In genomic region chr9:137025120-137025966, GRCh38 we compare ENCODE assay signal across 10 cellular contexts. TPM values are rescaled to one million over a fixed set of nuclear protein-coding genes. Genes with fewer than 3 reads are reported as not detected.
DNase-seq lines count a peak whose midpoint lies in the region; ATAC-seq, FAIRE-seq and TF ChIP-seq lines count a peak whose summit lies in the region.
"Had no signal": no experiment of that assay in that cellular context is flagged by ENCODE, and none has a peak within 500 bp of the region (broad histone marks: within the 10 kb centered on the region; RNA-seq: fewer than 3 reads in every experiment).

No MANE protein-coding gene starts in this region.

- in situ Hi-C loops in HepG2 (cut with HindIII; ENCODE audit: extremely low pct_ligation_motif_present, low pct_unique_long_range_greater_than_20kb) = no loop called here

- ATAC-seq in HepG2 = no peak
- no peak for ATAC-seq in GM19455 (IDR thresholded peaks at IDR 0.05; ENCODE audit: unreplicated experiment)
- ATAC-seq in HG03196 (IDR thresholded peaks at IDR 0.05; ENCODE audit: unreplicated experiment) = no peak
- ATAC-seq: CD8-positive, alpha-beta T cell had no signal

- H3K4me1 ChIP-seq in BLaER1 (peaks cover 56% of the 10 kb centered on the region), HepG2 (ENCODE audit: insufficient read depth, low read length) (peaks cover 81% of the 10 kb centered on the region)

- no peaks in the 10 kb centered on the region for H3K79me2 ChIP-seq in HepG2 (ENCODE audit: insufficient read depth, low read length)

- 69% methylated on average over 5 of the region's 32 CpGs for WGBS in HepG2 (ENCODE audit: low lambda C conversion rate)

- POLR2A ChIA-PET in HepG2 (lab: Yijun Ruan, JAX) = interaction anchor here (1.4 kb wide), 1 partner anchor 9 kb away, joined by 3 read pairs; no protein-coding TSS in a partner anchor

- FAIRE-seq in HepG2 (lab: Jason Lieb, UNC) = no peak

- no peak for TF ChIP-seq RAD21 in HepG2 (CRISPR knock-in tag; IDR thresholded peaks at IDR 0.05)

- no peak for TF ChIP-seq CTCF in HepG2 (CRISPR knock-in tag; IDR thresholded peaks at IDR 0.05)

- H3K9ac ChIP-seq in BLaER1 (no peak overlapping the region), HepG2 (ENCODE audit: insufficient read depth, low read depth, low read length) (no peak overlapping the region)

- H3K27ac ChIP-seq in BLaER1 = no peak overlapping the region
- H3K27ac ChIP-seq in HepG2 (ENCODE audit: extremely low read length, insufficient read depth, low read length) = no peak overlapping the region

- TF ChIP-seq POLR2A in HepG2 (IDR thresholded peaks at IDR 0.05; ENCODE audit: insufficient read depth in 1 of 2, low read depth in 2 of 2, low read length in 2 of 2) = no peak

- no peak for TF ChIP-seq EP300 in HepG2 (IDR thresholded peaks at IDR 0.05; ENCODE audit: low read depth in 2 of 2, low read length in 2 of 2)
- TF ChIP-seq EP300 in HepG2 (CRISPR knock-in tag; IDR thresholded peaks at IDR 0.05; ENCODE audit: borderline replicate concordance) = no peak

- intact Hi-C loops in HepG2 (cut with micrococcal nuclease; ENCODE audit: unreplicated experiment) = no loop called here

- H3K9me3 ChIP-seq in BLaER1 (no peaks in the 10 kb centered on the region), HepG2 (ENCODE audit: low read length) (no peaks in the 10 kb centered on the region)

- no TSS peak for BruUV-seq in HepG2 (replicated peaks; lab: Mats Ljungman, UMichigan)

- H2AFZ ChIP-seq in HepG2 (ENCODE audit: low read length) = no peak overlapping the region

- H3K4me2 ChIP-seq in BLaER1 (peak overlapping the region; percentile 94), HepG2 (ENCODE audit: low read depth, low read length) (peak overlapping the region; percentile 23; the same call in 1 of the 2 replicates)

- H3K27me3 ChIP-seq in BLaER1 (no peaks in the 10 kb centered on the region), HepG2 (ENCODE audit: control insufficient read depth in 1 of 2, insufficient read depth in 2 of 2, low read length in 2 of 2) (peaks cover 0 to 14% of the 10 kb centered on the region in 2 experiments; a peak in 2 of 5 replicates)

- H3K4me3 ChIP-seq in BLaER1 (no peak overlapping the region), HepG2 (replicated peaks in 1 of 3; ENCODE audit: insufficient read depth in 1 of 3, low read depth in 2 of 3, low read length in 3 of 3) (no peak overlapping the region; a peak in 1 of 6 replicates)

- H4K20me1 ChIP-seq in BLaER1 = peaks cover 48% of the 10 kb centered on the region
- H4K20me1 ChIP-seq in HepG2 (ENCODE audit: insufficient read depth, low read length) = no peaks in the 10 kb centered on the region

- CTCF ChIA-PET in HepG2 (lab: Yijun Ruan, JAX; ENCODE audit: low intra/inter-chr PET ratio, low total read pairs) = no interaction called here

- H3K36me3 ChIP-seq in BLaER1 (peaks cover 26% of the 10 kb centered on the region), HepG2 (replicated peaks in 1 of 2; ENCODE audit: control insufficient read depth in 1 of 2, insufficient read depth in 2 of 2, low read length in 2 of 2) (no peaks in the 10 kb centered on the region)

- DNase-seq in NCI-H1092 treated with DMSO at 0.1 percent for 48 hours (lab: John Stamatoyannopoulos, UW) (peak; percentile 21), SK-N-DZ (ENCODE audit: low spot score) (peak; percentile 72), HepG2 (ENCODE audit: low spot score) (peak; percentile 52), EL (no peak)
- DNase-seq in effector CD8-positive, alpha-beta T cell (lab: John Stamatoyannopoulos, UW) = no peak

RNA-seq across cellular contexts. Expression of gene ABCA2, which starts 2.7 kb away (rescaled TPM):
- polyA plus RNA-seq in SK-N-DZ (2014; cell fraction: cytosol; rRNA removed) = 13.0 and 16.4 TPM in 2 replicates
- 89.2 and 146 TPM in 2 replicates for polyA plus RNA-seq in SK-N-DZ (2014; cell fraction: nucleus; rRNA removed)
- 0.72 and 2.9 TPM in 2 replicates for total RNA-seq in HepG2 (2016; rRNA removed; fragmentation: Illumina TruSeq; extraction: Trizol)
- total RNA-seq in HepG2 (2016; cell fraction: cytosol; rRNA removed; fragmentation: Illumina TruSeq; extraction: Trizol; ENCODE audit: low read depth) = 0.35 and 1.1 TPM in 2 replicates
- total RNA-seq in HepG2 (2016; cell fraction: insoluble cytoplasmic fraction; rRNA removed; fragmentation: Illumina TruSeq; extraction: Trizol) = 1.1 and 2.6 TPM in 2 replicates
- total RNA-seq in HepG2 (2016; cell fraction: membrane; rRNA removed; fragmentation: Illumina TruSeq; extraction: Trizol) = 0.96 and 1.1 TPM in 2 replicates
- total RNA-seq in HepG2 (2016; cell fraction: nucleus; rRNA removed; fragmentation: Illumina TruSeq; extraction: Trizol) = 5.7 and 7.0 TPM in 2 replicates
- 19.2 and 21.0 TPM in 2 replicates for polyA plus RNA-seq in HepG2 (2011; rRNA removed)
- 8.6 and 13.3 TPM in 2 replicates for polyA plus RNA-seq in HepG2 (2011; cell fraction: cytosol; rRNA removed)
- 246 and 388 TPM in 2 replicates for polyA plus RNA-seq in HepG2 (2011; cell fraction: nucleus; rRNA removed)
- polyA plus RNA-seq in HepG2 (2012) = 22.2 and 22.7 TPM in 2 replicates
- polyA plus RNA-seq in HepG2 (2016; cell fraction: cytosol; fragmentation: Illumina TruSeq; extraction: Trizol; ENCODE audit: low read depth) = 0.33 and 0.37 TPM in 2 replicates
- polyA plus RNA-seq in HepG2 (2016; cell fraction: insoluble cytoplasmic fraction; fragmentation: Illumina TruSeq; extraction: Trizol; ENCODE audit: low read depth) = 0.39 and 1.4 TPM in 2 replicates
- 0.64 and 0.73 TPM in 2 replicates for polyA plus RNA-seq in HepG2 (2016; cell fraction: membrane; fragmentation: Illumina TruSeq; extraction: Trizol; ENCODE audit: low read depth)
- polyA plus RNA-seq in HepG2 (2016; cell fraction: nucleus; fragmentation: Illumina TruSeq; extraction: Trizol; ENCODE audit: insufficient read depth, low read depth) = 15.6 and 16.5 TPM in 2 replicates
- 35.7 and 56.6 TPM in 2 replicates for polyA minus RNA-seq in HepG2 (2011; rRNA and poly(A)+ RNA removed; ENCODE audit: low replicate concordance)
- polyA minus RNA-seq in HepG2 (2011; cell fraction: cytosol; rRNA and poly(A)+ RNA removed) = 7.6 and 10.1 TPM in 2 replicates
- 20.8 and 28.6 TPM in 2 replicates for polyA minus RNA-seq in HepG2 (2011; cell fraction: nucleus; rRNA and poly(A)+ RNA removed)

RNA-seq across cellular contexts. Expression of gene FUT7, which starts 6.5 kb away (rescaled TPM):
- polyA plus RNA-seq in SK-N-DZ (2014; cell fraction: cytosol; rRNA removed) = 0.22 TPM in 1 of 2 replicates, not detected in the other
- polyA plus RNA-seq in SK-N-DZ (2014; cell fraction: nucleus; rRNA removed) = 0.15 TPM in 2 replicates
- not detected in 2 replicates for total RNA-seq in HepG2 (2016; rRNA removed; fragmentation: Illumina TruSeq; extraction: Trizol)
- total RNA-seq in HepG2 (2016; cell fraction: cytosol; rRNA removed; fragmentation: Illumina TruSeq; extraction: Trizol; ENCODE audit: low read depth) = not detected in 2 replicates
- total RNA-seq in HepG2 (2016; cell fraction: insoluble cytoplasmic fraction; rRNA removed; fragmentation: Illumina TruSeq; extraction: Trizol) = not detected in 2 replicates
- not detected in 2 replicates for total RNA-seq in HepG2 (2016; cell fraction: membrane; rRNA removed; fragmentation: Illumina TruSeq; extraction: Trizol)
- not detected in 2 replicates for total RNA-seq in HepG2 (2016; cell fraction: nucleus; rRNA removed; fragmentation: Illumina TruSeq; extraction: Trizol)
- polyA plus RNA-seq in HepG2 (2011; rRNA removed) = 0.05 TPM in 1 of 2 replicates, not detected in the other
- 0.05 TPM in 1 of 2 replicates, not detected in the other for polyA plus RNA-seq in HepG2 (2011; cell fraction: cytosol; rRNA removed)
- not detected in 2 replicates for polyA plus RNA-seq in HepG2 (2011; cell fraction: nucleus; rRNA removed)
- polyA plus RNA-seq in HepG2 (2012) = not detected in 2 replicates
- polyA plus RNA-seq in HepG2 (2016; cell fraction: cytosol; fragmentation: Illumina TruSeq; extraction: Trizol; ENCODE audit: low read depth) = not detected in 2 replicates
- polyA plus RNA-seq in HepG2 (2016; cell fraction: insoluble cytoplasmic fraction; fragmentation: Illumina TruSeq; extraction: Trizol; ENCODE audit: low read depth) = not detected in 2 replicates
- polyA plus RNA-seq in HepG2 (2016; cell fraction: membrane; fragmentation: Illumina TruSeq; extraction: Trizol; ENCODE audit: low read depth) = not detected in 2 replicates
- polyA plus RNA-seq in HepG2 (2016; cell fraction: nucleus; fragmentation: Illumina TruSeq; extraction: Trizol; ENCODE audit: insufficient read depth, low read depth) = not detected in 2 replicates
- 0.07 TPM in 1 of 2 replicates, not detected in the other for polyA minus RNA-seq in HepG2 (2011; rRNA and poly(A)+ RNA removed; ENCODE audit: low replicate concordance)
- not detected in 2 replicates for polyA minus RNA-seq in HepG2 (2011; cell fraction: cytosol; rRNA and poly(A)+ RNA removed)
- polyA minus RNA-seq in HepG2 (2011; cell fraction: nucleus; rRNA and poly(A)+ RNA removed) = not detected in 2 replicates
- total RNA-seq: M059J had no signal

RNA-seq across cellular contexts. Expression of gene NPDC1, which starts 20.6 kb away (rescaled TPM):
- 34.3 and 47.9 TPM in 2 replicates for polyA plus RNA-seq in SK-N-DZ (2014; cell fraction: cytosol; rRNA removed)
- 420 and 583 TPM in 2 replicates for polyA plus RNA-seq in SK-N-DZ (2014; cell fraction: nucleus; rRNA removed)
- total RNA-seq in HepG2 (2016; rRNA removed; fragmentation: Illumina TruSeq; extraction: Trizol) = 0.63 and 0.84 TPM in 2 replicates
- 1.2 TPM in 1 of 2 replicates, not detected in the other for total RNA-seq in HepG2 (2016; cell fraction: cytosol; rRNA removed; fragmentation: Illumina TruSeq; extraction: Trizol; ENCODE audit: low read depth)
- 0.65 and 1.7 TPM in 2 replicates for total RNA-seq in HepG2 (2016; cell fraction: insoluble cytoplasmic fraction; rRNA removed; fragmentation: Illumina TruSeq; extraction: Trizol)
- total RNA-seq in HepG2 (2016; cell fraction: membrane; rRNA removed; fragmentation: Illumina TruSeq; extraction: Trizol) = 0.59 and 0.79 TPM in 2 replicates
- 2.7 and 4.8 TPM in 2 replicates for total RNA-seq in HepG2 (2016; cell fraction: nucleus; rRNA removed; fragmentation: Illumina TruSeq; extraction: Trizol)
- polyA plus RNA-seq in HepG2 (2011; rRNA removed) = 5.4 and 7.0 TPM in 2 replicates
- 1.7 and 3.4 TPM in 2 replicates for polyA plus RNA-seq in HepG2 (2011; cell fraction: cytosol; rRNA removed)
- polyA plus RNA-seq in HepG2 (2011; cell fraction: nucleus; rRNA removed) = 93.3 and 114 TPM in 2 replicates
- polyA plus RNA-seq in HepG2 (2012) = 4.5 and 8.4 TPM in 2 replicates
- polyA plus RNA-seq in HepG2 (2016; cell fraction: cytosol; fragmentation: Illumina TruSeq; extraction: Trizol; ENCODE audit: low read depth) = 1.00 and 1.1 TPM in 2 replicates
- 0.67 and 1.8 TPM in 2 replicates for polyA plus RNA-seq in HepG2 (2016; cell fraction: insoluble cytoplasmic fraction; fragmentation: Illumina TruSeq; extraction: Trizol; ENCODE audit: low read depth)
- 1.1 and 1.5 TPM in 2 replicates for polyA plus RNA-seq in HepG2 (2016; cell fraction: membrane; fragmentation: Illumina TruSeq; extraction: Trizol; ENCODE audit: low read depth)
- 9.8 and 12.2 TPM in 2 replicates for polyA plus RNA-seq in HepG2 (2016; cell fraction: nucleus; fragmentation: Illumina TruSeq; extraction: Trizol; ENCODE audit: insufficient read depth, low read depth)
- polyA minus RNA-seq in HepG2 (2011; rRNA and poly(A)+ RNA removed; ENCODE audit: low replicate concordance) = 1.9 and 12.5 TPM in 2 replicates
- 2.9 and 3.0 TPM in 2 replicates for polyA minus RNA-seq in HepG2 (2011; cell fraction: cytosol; rRNA and poly(A)+ RNA removed)
- polyA minus RNA-seq in HepG2 (2011; cell fraction: nucleus; rRNA and poly(A)+ RNA removed) = 3.9 and 4.2 TPM in 2 replicates

RNA-seq across cellular contexts. Expression of gene ENTPD2, which starts 28.5 kb away (rescaled TPM):
- polyA plus RNA-seq in SK-N-DZ (2014; cell fraction: cytosol; rRNA removed) = not detected in 2 replicates
- 1.2 TPM in 1 of 2 replicates, not detected in the other for polyA plus RNA-seq in SK-N-DZ (2014; cell fraction: nucleus; rRNA removed)
- total RNA-seq in HepG2 (2016; rRNA removed; fragmentation: Illumina TruSeq; extraction: Trizol) = 0.87 and 0.95 TPM in 2 replicates
- 0.61 and 0.88 TPM in 2 replicates for total RNA-seq in HepG2 (2016; cell fraction: cytosol; rRNA removed; fragmentation: Illumina TruSeq; extraction: Trizol; ENCODE audit: low read depth)
- total RNA-seq in HepG2 (2016; cell fraction: insoluble cytoplasmic fraction; rRNA removed; fragmentation: Illumina TruSeq; extraction: Trizol) = 0.74 and 0.82 TPM in 2 replicates
- total RNA-seq in HepG2 (2016; cell fraction: membrane; rRNA removed; fragmentation: Illumina TruSeq; extraction: Trizol) = 0.69 and 0.71 TPM in 2 replicates
- 3.4 and 3.6 TPM in 2 replicates for total RNA-seq in HepG2 (2016; cell fraction: nucleus; rRNA removed; fragmentation: Illumina TruSeq; extraction: Trizol)
- 3.2 and 4.1 TPM in 2 replicates for polyA plus RNA-seq in HepG2 (2011; rRNA removed)
- polyA plus RNA-seq in HepG2 (2011; cell fraction: cytosol; rRNA removed) = 2.1 and 3.2 TPM in 2 replicates
- 41.8 and 49.4 TPM in 2 replicates for polyA plus RNA-seq in HepG2 (2011; cell fraction: nucleus; rRNA removed)
- polyA plus RNA-seq in HepG2 (2012) = 21.3 and 23.9 TPM in 2 replicates
- 1.5 and 1.8 TPM in 2 replicates for polyA plus RNA-seq in HepG2 (2016; cell fraction: cytosol; fragmentation: Illumina TruSeq; extraction: Trizol; ENCODE audit: low read depth)
- 2.3 and 2.8 TPM in 2 replicates for polyA plus RNA-seq in HepG2 (2016; cell fraction: insoluble cytoplasmic fraction; fragmentation: Illumina TruSeq; extraction: Trizol; ENCODE audit: low read depth)
- 2.2 and 2.6 TPM in 2 replicates for polyA plus RNA-seq in HepG2 (2016; cell fraction: membrane; fragmentation: Illumina TruSeq; extraction: Trizol; ENCODE audit: low read depth)
- 12.9 and 17.3 TPM in 2 replicates for polyA plus RNA-seq in HepG2 (2016; cell fraction: nucleus; fragmentation: Illumina TruSeq; extraction: Trizol; ENCODE audit: insufficient read depth, low read depth)
- 8.8 TPM in 1 of 2 replicates, not detected in the other for polyA minus RNA-seq in HepG2 (2011; rRNA and poly(A)+ RNA removed; ENCODE audit: low replicate concordance)
- polyA minus RNA-seq in HepG2 (2011; cell fraction: cytosol; rRNA and poly(A)+ RNA removed) = 9.0 and 9.2 TPM in 2 replicates
- polyA minus RNA-seq in HepG2 (2011; cell fraction: nucleus; rRNA and poly(A)+ RNA removed) = 5.5 and 6.4 TPM in 2 replicates
- total RNA-seq: CD8-positive, alpha-beta T cell; M059J had no signal

RNA-seq across cellular contexts. Expression of gene CLIC3, which starts 29.0 kb away (rescaled TPM):
- not detected in 2 replicates for polyA plus RNA-seq in SK-N-DZ (2014; cell fraction: cytosol; rRNA removed)
- not detected in 2 replicates for polyA plus RNA-seq in SK-N-DZ (2014; cell fraction: nucleus; rRNA removed)
- total RNA-seq in HepG2 (2016; rRNA removed; fragmentation: Illumina TruSeq; extraction: Trizol) = 0.34 and 0.51 TPM in 2 replicates
- total RNA-seq in HepG2 (2016; cell fraction: cytosol; rRNA removed; fragmentation: Illumina TruSeq; extraction: Trizol; ENCODE audit: low read depth) = 0.35 and 0.40 TPM in 2 replicates
- total RNA-seq in HepG2 (2016; cell fraction: insoluble cytoplasmic fraction; rRNA removed; fragmentation: Illumina TruSeq; extraction: Trizol) = 0.43 and 0.58 TPM in 2 replicates
- total RNA-seq in HepG2 (2016; cell fraction: membrane; rRNA removed; fragmentation: Illumina TruSeq; extraction: Trizol) = 0.19 and 0.62 TPM in 2 replicates
- total RNA-seq in HepG2 (2016; cell fraction: nucleus; rRNA removed; fragmentation: Illumina TruSeq; extraction: Trizol) = 0.56 TPM in 1 of 2 replicates, not detected in the other
- 1.5 and 1.6 TPM in 2 replicates for polyA plus RNA-seq in HepG2 (2011; rRNA removed)
- polyA plus RNA-seq in HepG2 (2011; cell fraction: cytosol; rRNA removed) = 1.5 and 3.0 TPM in 2 replicates
- polyA plus RNA-seq in HepG2 (2011; cell fraction: nucleus; rRNA removed) = 2.6 and 3.8 TPM in 2 replicates
- 0.47 and 1.5 TPM in 2 replicates for polyA plus RNA-seq in HepG2 (2012)
- polyA plus RNA-seq in HepG2 (2016; cell fraction: cytosol; fragmentation: Illumina TruSeq; extraction: Trizol; ENCODE audit: low read depth) = 0.97 and 1.4 TPM in 2 replicates
- 0.32 and 0.41 TPM in 2 replicates for polyA plus RNA-seq in HepG2 (2016; cell fraction: insoluble cytoplasmic fraction; fragmentation: Illumina TruSeq; extraction: Trizol; ENCODE audit: low read depth)
- 0.56 and 0.76 TPM in 2 replicates for polyA plus RNA-seq in HepG2 (2016; cell fraction: membrane; fragmentation: Illumina TruSeq; extraction: Trizol; ENCODE audit: low read depth)
- polyA plus RNA-seq in HepG2 (2016; cell fraction: nucleus; fragmentation: Illumina TruSeq; extraction: Trizol; ENCODE audit: insufficient read depth, low read depth) = 0.97 and 1.2 TPM in 2 replicates
- polyA minus RNA-seq in HepG2 (2011; rRNA and poly(A)+ RNA removed; ENCODE audit: low replicate concordance) = 0.78 and 9.4 TPM in 2 replicates
- 0.89 and 3.1 TPM in 2 replicates for polyA minus RNA-seq in HepG2 (2011; cell fraction: cytosol; rRNA and poly(A)+ RNA removed)
- polyA minus RNA-seq in HepG2 (2011; cell fraction: nucleus; rRNA and poly(A)+ RNA removed) = 0.64 TPM in 1 of 2 replicates, not detected in the other

Comparison
In these comparisons a context has a peak if more than half of its experiments do, and no peak if none do; other contexts are left out.
1. DNase-seq: peak in NCI-H1092 treated with DMSO at 0.1 percent for 48 hours (single experiment), SK-N-DZ (single experiment) and HepG2 (single experiment); none in effector CD8-positive, alpha-beta T cell (single experiment) and EL (single experiment).